11 cellular contexts compared by ENCODE assay signal in the genomic region with DNA sequence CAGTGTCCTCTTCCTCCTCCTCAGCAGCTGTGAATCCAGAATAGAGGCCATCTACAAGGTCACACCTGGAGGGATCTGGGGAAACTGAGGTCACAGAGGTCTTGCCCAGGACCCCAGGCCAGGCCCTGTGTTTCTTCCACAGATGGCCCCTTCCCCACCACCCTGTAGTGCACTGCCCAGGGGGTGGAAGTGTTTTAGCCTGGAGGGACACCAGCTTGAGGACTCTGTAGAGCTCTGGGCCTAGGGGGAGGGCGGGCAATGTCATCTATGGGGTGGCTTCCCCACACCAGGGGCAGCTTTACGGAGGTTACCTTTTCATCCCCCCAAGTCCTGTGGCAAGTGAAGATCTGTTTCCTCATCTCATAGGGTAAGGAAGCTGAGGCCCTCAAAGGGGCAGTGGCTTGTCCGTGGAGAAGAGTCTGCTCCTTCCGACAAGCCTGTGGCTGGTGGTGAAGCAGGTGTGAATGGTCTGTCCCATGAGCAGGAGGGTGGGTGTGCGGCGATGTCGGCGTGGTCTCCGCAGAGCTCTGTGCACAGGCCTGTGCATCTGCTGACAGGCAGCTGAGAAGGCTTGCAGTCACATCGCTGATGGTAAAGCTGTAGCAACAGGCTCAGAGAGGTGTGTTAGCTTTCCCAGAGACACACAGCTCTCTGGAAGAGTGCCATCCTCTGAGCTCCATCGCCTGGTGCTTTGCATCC.
DNase-seq lines count a peak whose midpoint lies in the region; ATAC-seq and TF ChIP-seq lines count a peak whose summit lies in the region.
"Had no signal": no experiment of that assay in that cellular context is flagged by ENCODE, and none has a peak within 500 bp of the region (broad histone marks: within the 10 kb centered on the region; RNA-seq: fewer than 3 reads in every experiment).

No MANE protein-coding gene starts in this region.

- DNase-seq in CD8-positive, alpha-beta T cell: no peak
- no peak for DNase-seq in activated naive CD4-positive, alpha-beta T cell treated with anti-CD3 and anti-CD28 coated beads, Interleukin-2, amount 50 U/mL, for 72 hours (ENCODE audit: low spot score in 2 of 2)
- DNase-seq in right atrium auricular region (ENCODE audit: low spot score) (no peak), prostate gland (ENCODE audit: low spot score) (no peak), HCEC 1CT (no peak)
- DNase-seq in activated T-cell treated with anti-CD3 and anti-CD28 coated beads, Interleukin-2, amount 50 U/mL, for 48 hours: no peak
- DNase-seq: DMS53; NCI-H1694 treated with DMSO at 0.1 percent for 48 hours; stimulated activated CD4-positive, alpha-beta T cell treated with anti-CD3 and anti-CD28 coated beads, Interleukin-15, amount 100 ng/mL, for 24 hours had no signal

- POLR2A ChIA-PET in CD8-positive, alpha-beta T cell (lab: Charles Lee): interaction anchor here (1.1 kb wide), 1 partner anchor 65 kb away, joined by 3 read pairs; no protein-coding TSS in a partner anchor

- intact Hi-C loops in CD8-positive, alpha-beta T cell (cut with DNase I, micrococcal nuclease): loop anchor here in 1 of 2 experiments (5.0 kb wide), 1 partner anchor 246 kb away; a partner anchor contains a TSS
- intact Hi-C loops in prostate gland (cut with DNase I): no loop called here

- WGBS in prostate gland: 79% methylated on average over 9 of the region's 11 CpGs

- peaks cover 2% of the 10 kb centered on the region for H3K36me3 Mint-ChIP-seq in CD8-positive, alpha-beta T cell
- H3K36me3 Mint-ChIP-seq in activated naive CD4-positive, alpha-beta T cell treated with anti-CD3 and anti-CD28 coated beads, Interleukin-2, amount 50 U/mL, for 72 hours: no peaks in the 10 kb centered on the region

- no peaks in the 10 kb centered on the region for H3K9me3 ChIP-seq in CD8-positive, alpha-beta T cell (ENCODE audit: low read length)
- H3K9me3 ChIP-seq in right atrium auricular region: no peaks in the 10 kb centered on the region
- H3K9me3 ChIP-seq in prostate gland: no peaks in the 10 kb centered on the region

- no peaks in the 10 kb centered on the region for H3K27me3 Mint-ChIP-seq in CD8-positive, alpha-beta T cell (ENCODE audit: low read depth)

- ATAC-seq in CD8-positive, alpha-beta T cell: no peak
- no peak for ATAC-seq in activated naive CD4-positive, alpha-beta T cell treated with anti-CD3 and anti-CD28 coated beads, Interleukin-2, amount 50 U/mL, for 72 hours
- ATAC-seq in HG02571 (IDR thresholded peaks at IDR 0.05; ENCODE audit: unreplicated experiment): no peak
- no peak for ATAC-seq in GM19395 (IDR thresholded peaks at IDR 0.05; ENCODE audit: unreplicated experiment)

- H3K27ac Mint-ChIP-seq in CD8-positive, alpha-beta T cell: peak overlapping the region; percentile 82
- peak overlapping the region; percentile 3 to 91 for H3K27ac Mint-ChIP-seq in activated naive CD4-positive, alpha-beta T cell treated with anti-CD3 and anti-CD28 coated beads, Interleukin-2, amount 50 U/mL, for 72 hours

- no peaks in the 10 kb centered on the region for H3K9me3 Mint-ChIP-seq in CD8-positive, alpha-beta T cell
- H3K9me3 Mint-ChIP-seq in activated naive CD4-positive, alpha-beta T cell treated with anti-CD3 and anti-CD28 coated beads, Interleukin-2, amount 50 U/mL, for 72 hours: no peaks in the 10 kb centered on the region

- H3K4me1 ChIP-seq in CD8-positive, alpha-beta T cell (ENCODE audit: insufficient read depth, low read length): peaks cover 40% of the 10 kb centered on the region
- H3K4me1 ChIP-seq in right atrium auricular region: peaks cover 0 to 82% of the 10 kb centered on the region in 2 donors
- H3K4me1 ChIP-seq in prostate gland (replicated peaks): peaks cover 44% of the 10 kb centered on the region

- H3K4me1 Mint-ChIP-seq in CD8-positive, alpha-beta T cell (ENCODE audit: low read depth): peaks cover 27% of the 10 kb centered on the region

- CTCF ChIA-PET in CD8-positive, alpha-beta T cell (lab: Charles Lee): interaction anchor here (0.8 to 3.0 kb wide), 5 partner anchors 14 to 66 kb away, joined by 3 to 12 read pairs (median 5); no protein-coding TSS in a partner anchor

- TF ChIP-seq CTCF in CD8-positive, alpha-beta T cell (IDR thresholded peaks at IDR 0.05): no peak
- TF ChIP-seq CTCF in right atrium auricular region (IDR thresholded peaks at IDR 0.05) (no peak), prostate gland (IDR thresholded peaks at IDR 0.05) (no peak)

- no peaks in the 10 kb centered on the region for H3K36me3 ChIP-seq in CD8-positive, alpha-beta T cell (ENCODE audit: insufficient read depth, low read length)
- H3K36me3 ChIP-seq in right atrium auricular region (no peaks in the 10 kb centered on the region), prostate gland (no peaks in the 10 kb centered on the region)

- no peak overlapping the region for H3K27ac ChIP-seq in CD8-positive, alpha-beta T cell (ENCODE audit: low read depth, low read length)
- H3K27ac ChIP-seq in right atrium auricular region: peak overlapping the region; percentile 96 to 100
- peak overlapping the region; percentile 100 for H3K27ac ChIP-seq in prostate gland

- H3K4me3 ChIP-seq in CD8-positive, alpha-beta T cell (ENCODE audit: low read depth, low read length): no peak overlapping the region
- H3K4me3 ChIP-seq in right atrium auricular region (no peak overlapping the region), prostate gland (no peak overlapping the region)

- TF ChIP-seq POLR2A in prostate gland (IDR thresholded peaks at IDR 0.05): no peak

- no peak overlapping the region for H3K4me3 Mint-ChIP-seq in CD8-positive, alpha-beta T cell

- H3K27me3 ChIP-seq in CD8-positive, alpha-beta T cell (ENCODE audit: insufficient read depth, low read length): no peaks in the 10 kb centered on the region
- H3K27me3 ChIP-seq in right atrium auricular region: no peaks in the 10 kb centered on the region
- H3K27me3 ChIP-seq in prostate gland (replicated peaks; ENCODE audit: insufficient read depth): no peaks in the 10 kb centered on the region
